Comparison of ENCODE assay signal across 8 cellular contexts in the genomic region with DNA sequence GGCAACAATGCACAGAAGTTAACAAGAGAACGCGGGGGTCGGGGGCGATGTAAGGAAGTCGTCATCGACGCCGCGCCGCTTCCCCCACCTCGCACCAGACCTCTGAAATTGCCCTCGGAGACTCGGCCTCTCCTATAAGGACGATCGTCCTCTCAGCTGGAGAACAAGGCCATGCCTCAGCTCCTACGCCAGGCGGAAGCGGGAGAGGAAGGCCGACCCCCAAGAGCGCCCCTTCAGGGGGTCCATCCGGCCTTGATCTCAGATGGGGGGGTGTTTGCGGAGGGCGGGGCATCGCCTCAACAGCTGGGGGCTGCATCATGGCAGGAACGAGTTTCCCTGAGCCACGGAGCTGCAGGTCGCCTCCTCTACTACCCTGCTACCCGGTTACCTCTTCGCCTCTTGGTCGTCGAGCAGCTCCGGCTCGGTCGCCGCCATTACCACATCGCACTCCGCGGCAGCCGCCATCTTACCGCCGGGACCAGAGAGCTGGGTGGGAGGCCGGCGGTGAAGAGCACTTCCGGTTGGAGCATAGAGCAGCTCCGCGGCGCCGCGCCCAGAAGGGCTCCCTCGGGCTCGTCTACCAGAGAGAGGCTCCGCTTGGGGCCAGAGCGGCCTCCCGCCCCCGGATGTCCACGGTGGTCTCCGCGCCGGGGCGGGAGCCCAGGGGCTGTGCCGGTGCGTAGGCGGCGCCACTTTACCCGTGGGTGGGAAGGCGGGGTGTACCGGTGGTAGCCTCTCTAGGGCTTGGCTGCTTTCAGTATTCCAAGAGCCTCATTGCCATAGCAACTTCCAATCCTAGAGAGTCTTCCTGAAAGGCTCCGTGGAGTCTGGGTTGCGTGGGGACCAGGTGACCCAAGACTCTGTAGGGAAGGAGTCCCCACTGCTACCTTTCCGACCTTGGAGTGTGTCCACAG. TPM values are rescaled to one million over a fixed set of nuclear protein-coding genes. Genes with fewer than 3 reads are reported as not detected.
DNase-seq lines count a peak whose midpoint lies in the region; TF ChIP-seq lines count a peak whose summit lies in the region.

A gene with protein sequence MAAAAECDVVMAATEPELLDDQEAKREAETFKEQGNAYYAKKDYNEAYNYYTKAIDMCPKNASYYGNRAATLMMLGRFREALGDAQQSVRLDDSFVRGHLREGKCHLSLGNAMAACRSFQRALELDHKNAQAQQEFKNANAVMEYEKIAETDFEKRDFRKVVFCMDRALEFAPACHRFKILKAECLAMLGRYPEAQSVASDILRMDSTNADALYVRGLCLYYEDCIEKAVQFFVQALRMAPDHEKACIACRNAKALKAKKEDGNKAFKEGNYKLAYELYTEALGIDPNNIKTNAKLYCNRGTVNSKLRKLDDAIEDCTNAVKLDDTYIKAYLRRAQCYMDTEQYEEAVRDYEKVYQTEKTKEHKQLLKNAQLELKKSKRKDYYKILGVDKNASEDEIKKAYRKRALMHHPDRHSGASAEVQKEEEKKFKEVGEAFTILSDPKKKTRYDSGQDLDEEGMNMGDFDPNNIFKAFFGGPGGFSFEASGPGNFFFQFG (minus strand): TSS at position 488 of the 914 bp plus-strand sequence. CDS start 23 bp downstream, at position 465.

- H3K4me1 ChIP-seq in HEK293 (ENCODE audit: control insufficient read depth, insufficient read depth, low read length) = peaks cover 3% of the 10 kb centered on the region; the same call in 1 of the 2 replicates

- POLR2A ChIA-PET in HEK293 (lab: Yijun Ruan, JAX) = interaction anchor here (0.5 to 5.4 kb wide), 28 partner anchors 10 to 981 kb away, joined by 3 to 50 read pairs (median 4); a partner anchor contains a TSS

- H3K27ac Mint-ChIP-seq in activated naive CD4-positive, alpha-beta T cell treated with anti-CD3 and anti-CD28 coated beads for 36 hours = peak within 1 kb of the TSS; percentile 96

- no peaks in the 10 kb centered on the region for H3K27me3 Mint-ChIP-seq in activated naive CD4-positive, alpha-beta T cell treated with anti-CD3 and anti-CD28 coated beads for 36 hours (ENCODE audit: low read depth)

- DNase-seq in GF-D8 (lab: John Stamatoyannopoulos, UW) (peak; percentile 71), MV-4-11 (lab: John Stamatoyannopoulos, UW) (peak; percentile 88), SK-N-DZ (ENCODE audit: low spot score) (peak; percentile 97), germinal center (ENCODE audit: low spot score) (peak; percentile 93), nucleus accumbens (lab: John Stamatoyannopoulos, UW) (peak; percentile 64 to 99 (median 89)), superior temporal gyrus (ENCODE audit: extremely low spot score) (peak; percentile 92)
- peak; percentile 91 for DNase-seq in activated naive CD4-positive, alpha-beta T cell treated with anti-CD3 and anti-CD28 coated beads for 36 hours

- peaks cover 13 to 16% of the 10 kb centered on the region in 2 experiments; a peak in 2 of 3 replicates for H3K36me3 ChIP-seq in HEK293 (ENCODE audit: control insufficient read depth in 2 of 2, insufficient read depth in 1 of 2, low read length in 2 of 2)

- intact Hi-C loops in activated naive CD4-positive, alpha-beta T cell treated with anti-CD3 and anti-CD28 coated beads for 36 hours (cut with micrococcal nuclease) = loop anchor here (1.0 to 5.0 kb wide), 6 partner anchors 30 to 295 kb away; a partner anchor contains a TSS

- no peaks in the 10 kb centered on the region for H3K9me3 ChIP-seq in HEK293 (ENCODE audit: control insufficient read depth, insufficient read depth, low read depth, low read length)

- H3K9me3 Mint-ChIP-seq in activated naive CD4-positive, alpha-beta T cell treated with anti-CD3 and anti-CD28 coated beads for 36 hours = no peaks in the 10 kb centered on the region

- H3K27ac ChIP-seq in HEK293 (ENCODE audit: extremely low read depth, low read depth, low read length) = peak within 1 kb of the TSS; percentile 91

- peaks cover 65% of the 10 kb centered on the region for H3K4me1 Mint-ChIP-seq in activated naive CD4-positive, alpha-beta T cell treated with anti-CD3 and anti-CD28 coated beads for 36 hours (ENCODE audit: low read depth)

- H3K4me3 ChIP-seq in HEK293 (ENCODE audit: low read depth, low read length) = peak within 1 kb of the TSS; percentile 79

- TF ChIP-seq CTCF in HEK293 (tag by site-specific recombination; IDR thresholded peaks at IDR 0.05) = peak; percentile 66

- H3K4me3 Mint-ChIP-seq in activated naive CD4-positive, alpha-beta T cell treated with anti-CD3 and anti-CD28 coated beads for 36 hours = peak within 1 kb of the TSS; percentile 91

- peaks cover 15% of the 10 kb centered on the region for H3K36me3 Mint-ChIP-seq in activated naive CD4-positive, alpha-beta T cell treated with anti-CD3 and anti-CD28 coated beads for 36 hours (ENCODE audit: low read depth)

- CTCF ChIA-PET in HEK293 (lab: Yijun Ruan, JAX) = interaction anchor here (0.6 to 12.6 kb wide), 18 partner anchors 8 to 746 kb away, joined by 3 to 260 read pairs (median 4); a partner anchor contains a TSS
- CTCF ChIA-PET in activated naive CD4-positive, alpha-beta T cell treated with anti-CD3 and anti-CD28 coated beads for 36 hours (lab: Charles Lee) = interaction anchor here (0.5 to 12.7 kb wide), 14 partner anchors 9 to 561 kb away, joined by 3 to 117 read pairs (median 4); a partner anchor contains a TSS

TF ChIP-seq in HEK293, 187 proteins besides CTCF, POLR2A, EP300 and RAD21 (continues in another document):
- no peak for TF ChIP-seq ZNF623 (tag by site-specific recombination; IDR thresholded peaks at IDR 0.05)
- peak; percentile 99 for TF ChIP-seq ZNF423 (tag by site-specific recombination; IDR thresholded peaks at IDR 0.05)
- TF ChIP-seq OVOL3 (tag by site-specific recombination; IDR thresholded peaks at IDR 0.05) = peak; percentile 43; the same call in 1 of the 2 replicates
- TF ChIP-seq, protein P1, sequence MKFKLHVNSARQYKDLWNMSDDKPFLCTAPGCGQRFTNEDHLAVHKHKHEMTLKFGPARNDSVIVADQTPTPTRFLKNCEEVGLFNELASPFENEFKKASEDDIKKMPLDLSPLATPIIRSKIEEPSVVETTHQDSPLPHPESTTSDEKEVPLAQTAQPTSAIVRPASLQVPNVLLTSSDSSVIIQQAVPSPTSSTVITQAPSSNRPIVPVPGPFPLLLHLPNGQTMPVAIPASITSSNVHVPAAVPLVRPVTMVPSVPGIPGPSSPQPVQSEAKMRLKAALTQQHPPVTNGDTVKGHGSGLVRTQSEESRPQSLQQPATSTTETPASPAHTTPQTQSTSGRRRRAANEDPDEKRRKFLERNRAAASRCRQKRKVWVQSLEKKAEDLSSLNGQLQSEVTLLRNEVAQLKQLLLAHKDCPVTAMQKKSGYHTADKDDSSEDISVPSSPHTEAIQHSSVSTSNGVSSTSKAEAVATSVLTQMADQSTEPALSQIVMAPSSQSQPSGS (tag by site-specific recombination; IDR thresholded peaks at IDR 0.05; ENCODE audit: low read depth) = peak; percentile 37; the same call in 1 of the 2 replicates
- TF ChIP-seq ZNF404 (tag by site-specific recombination; IDR thresholded peaks at IDR 0.05) = no peak
- TF ChIP-seq ZNF660 (tag by site-specific recombination; IDR thresholded peaks at IDR 0.05) = peak; percentile 63
- peak; percentile 65; the same call in 1 of the 2 replicates for TF ChIP-seq ZNF391 (tag by site-specific recombination; IDR thresholded peaks at IDR 0.05; ENCODE audit: borderline replicate concordance, low read depth)
- 0 out of 2 replicates have a peak, but pooled peaks have one; percentile 18 for TF ChIP-seq ZNF600 (tag by site-specific recombination; IDR thresholded peaks at IDR 0.05)
- no peak for TF ChIP-seq ZNF202 (tag by site-specific recombination; IDR thresholded peaks at IDR 0.05; ENCODE audit: borderline replicate concordance)
- peak; percentile 79 for TF ChIP-seq ZNF501 (tag by site-specific recombination; IDR thresholded peaks at IDR 0.05)
- TF ChIP-seq BCL11B (tag by site-specific recombination; IDR thresholded peaks at IDR 0.05; ENCODE audit: low read depth) = no peak
- no peak for TF ChIP-seq SCRT1 (tag by site-specific recombination; IDR thresholded peaks at IDR 0.05; ENCODE audit: borderline replicate concordance)
- no peak for TF ChIP-seq RBAK (tag by site-specific recombination; IDR thresholded peaks at IDR 0.05)
- peak; percentile 87 for TF ChIP-seq ZBTB7A (tag by site-specific recombination; IDR thresholded peaks at IDR 0.05; ENCODE audit: low read depth)
- TF ChIP-seq, protein P2, sequence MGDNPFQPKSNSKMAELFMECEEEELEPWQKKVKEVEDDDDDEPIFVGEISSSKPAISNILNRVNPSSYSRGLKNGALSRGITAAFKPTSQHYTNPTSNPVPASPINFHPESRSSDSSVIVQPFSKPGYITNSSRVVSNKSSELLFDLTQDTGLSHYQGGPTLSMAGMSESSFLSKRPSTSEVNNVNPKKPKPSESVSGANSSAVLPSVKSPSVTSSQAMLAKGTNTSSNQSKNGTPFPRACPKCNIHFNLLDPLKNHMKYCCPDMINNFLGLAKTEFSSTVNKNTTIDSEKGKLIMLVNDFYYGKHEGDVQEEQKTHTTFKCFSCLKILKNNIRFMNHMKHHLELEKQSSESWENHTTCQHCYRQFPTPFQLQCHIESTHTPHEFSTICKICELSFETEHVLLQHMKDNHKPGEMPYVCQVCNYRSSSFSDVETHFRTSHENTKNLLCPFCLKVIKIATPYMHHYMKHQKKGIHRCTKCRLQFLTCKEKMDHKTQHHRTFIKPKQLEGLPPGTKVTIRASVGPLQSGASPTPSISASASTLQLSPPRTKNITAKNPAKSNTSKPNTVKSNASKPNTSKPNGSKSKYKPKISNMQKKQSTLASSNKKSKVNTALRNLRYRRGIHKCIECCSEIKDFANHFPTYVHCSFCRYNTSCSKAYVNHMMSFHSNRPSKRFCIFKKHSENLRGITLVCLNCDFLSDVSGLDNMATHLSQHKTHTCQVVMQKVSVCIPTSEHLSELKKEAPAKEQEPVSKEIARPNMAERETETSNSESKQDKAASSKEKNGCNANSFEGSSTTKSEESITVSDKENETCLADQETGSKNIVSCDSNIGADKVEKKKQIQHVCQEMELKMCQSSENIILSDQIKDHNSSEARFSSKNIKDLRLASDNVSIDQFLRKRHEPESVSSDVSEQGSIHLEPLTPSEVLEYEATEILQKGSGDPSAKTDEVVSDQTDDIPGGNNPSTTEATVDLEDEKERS (tag by site-specific recombination; IDR thresholded peaks at IDR 0.05) = 0 out of 2 replicates have a peak, but pooled peaks have one; percentile 20
- TF ChIP-seq GLIS1 (tag by site-specific recombination; IDR thresholded peaks at IDR 0.05) = peak; percentile 98
- TF ChIP-seq SP3 (tag by site-specific recombination; IDR thresholded peaks at IDR 0.05) = peak; percentile 96
- TF ChIP-seq KLF10 (tag by site-specific recombination; IDR thresholded peaks at IDR 0.05) = peak; percentile 30; the same call in 1 of the 2 replicates
- TF ChIP-seq BCL11A (tag by site-specific recombination; IDR thresholded peaks at IDR 0.05; ENCODE audit: low read depth) = no peak
- TF ChIP-seq ZNF140 (tag by site-specific recombination; IDR thresholded peaks at IDR 0.05) = no peak

RNA-seq across cellular contexts. Expression of the gene that starts here (rescaled TPM):
- polyA plus RNA-seq in SK-N-DZ (2014; cell fraction: cytosol; rRNA removed) = 159 and 167 TPM in 2 replicates
- polyA plus RNA-seq in SK-N-DZ (2014; cell fraction: nucleus; rRNA removed) = 80.4 and 84.3 TPM in 2 replicates
- total RNA-seq in activated naive CD4-positive, alpha-beta T cell treated with anti-CD3 and anti-CD28 coated beads for 36 hours = 10 to 100 TPM; 74.5 to 76.3 TPM

Comparison
In these comparisons a context has a peak if more than half of its experiments do, and no peak if none do; other contexts are left out.
1. Peak in every context shown above with its lines: DNase-seq, H3K4me3 ChIP-seq and H3K27ac ChIP-seq.